ENCODE assay signal across 16 cellular contexts in genomic region chr6:112881027-112881426, GRCh38.
A peak's percentile ranks its signal among the peaks of the same experiment; 100 is the strongest.
DNase-seq lines count a peak whose midpoint lies in the region; ATAC-seq and TF ChIP-seq lines count a peak whose summit lies in the region.
"Had no signal": no experiment of that assay in that cellular context is flagged by ENCODE, and none has a peak within 500 bp of the region (broad histone marks: within the 10 kb centered on the region; RNA-seq: fewer than 3 reads in every experiment).

No MANE protein-coding gene starts in this region.

- no peaks in the 10 kb centered on the region for H3K27me3 ChIP-seq in SJSA1 (replicated peaks)
- H3K27me3 ChIP-seq in fibroblast of lung (ENCODE audit: control insufficient read depth, insufficient read depth, low read length) = no peaks in the 10 kb centered on the region
- H3K27me3 ChIP-seq: gastrocnemius medialis had no signal

- H3K9ac ChIP-seq in fibroblast of lung (ENCODE audit: insufficient read depth, low read length) = no peak overlapping the region

- H3K36me3 ChIP-seq in SJSA1 (no peaks in the 10 kb centered on the region), fibroblast of lung (ENCODE audit: control insufficient read depth, insufficient read depth, low read length) (no peaks in the 10 kb centered on the region), mucosa of descending colon (ENCODE audit: low read depth) (no peaks in the 10 kb centered on the region)
- H3K36me3 ChIP-seq: gastrocnemius medialis, WERI-Rb-1 had no signal

- ATAC-seq in mucosa of descending colon (no peak), HG03469 (IDR thresholded peaks at IDR 0.05; ENCODE audit: unreplicated experiment) (no peak), GM21360 (IDR thresholded peaks at IDR 0.05; ENCODE audit: unreplicated experiment) (no peak)
- ATAC-seq: activated CD8-positive, alpha-beta memory T cell treated with anti-CD3 and anti-CD28 coated beads, Interleukin-2, amount 10 ng/mL, durations not matched to agents 7 days and 5 days; gastrocnemius medialis; stimulated activated naive B cell treated with anti-CD40 and anti-IgM and Interleukin-4, amounts not matched to agents 10 μg/mL and 1 μg/mL and 100 μg/mL, for 72 hours had no signal

- H2AFZ ChIP-seq in fibroblast of lung (ENCODE audit: low read length) = no peak overlapping the region

- TF ChIP-seq CTCF in fibroblast of lung (conservative IDR thresholded peaks at IDR 0.05 in 1 of 2, IDR thresholded peaks at IDR 0.05 in 1 of 2; ENCODE audit: low read depth in 1 of 2, low read length in 2 of 2) = no peak
- no peak for TF ChIP-seq CTCF in mucosa of descending colon (IDR thresholded peaks at IDR 0.05)

- H3K79me2 ChIP-seq in fibroblast of lung (ENCODE audit: control insufficient read depth, insufficient read depth, low read length) = no peaks in the 10 kb centered on the region

- H3K4me1 ChIP-seq in SJSA1 (replicated peaks) (peaks cover 40% of the 10 kb centered on the region), fibroblast of lung (ENCODE audit: control insufficient read depth, extremely low read depth, insufficient read depth, low read length) (peaks cover 14% of the 10 kb centered on the region), mucosa of descending colon (ENCODE audit: low read depth) (no peaks in the 10 kb centered on the region)
- H3K4me1 ChIP-seq: gastrocnemius medialis had no signal

- DNase-seq in EL (peak; percentile 54), SJSA1 (ENCODE audit: low read depth in 1 of 2, low spot score in 2 of 2) (peak in 1 of 2 experiments; percentile 37), fibroblast of lung (ENCODE audit: low read depth in 2 of 2) (peak; percentile 48 to 90), non-pigmented ciliary epithelial cell (ENCODE audit: low read depth) (peak; percentile 73), mucosa of descending colon (no peak), NCI-H146 treated with DMSO at 0.1 percent for 48 hours (lab: John Stamatoyannopoulos, UW; ENCODE audit: unreplicated experiment) (no peak)
- DNase-seq: activated CD8-positive, alpha-beta memory T cell treated with anti-CD3 and anti-CD28 coated beads, Interleukin-2, amount 10 ng/mL, durations not matched to agents 7 days and 5 days; activated naive CD4-positive, alpha-beta T cell treated with anti-CD3 and anti-CD28 coated beads, Interleukin-2, amount 50 U/mL, for 16 hours; gastrocnemius medialis; GDM1; NCI-H2107; stimulated activated naive B cell treated with anti-CD40 and anti-IgM and Interleukin-4, amounts not matched to agents 10 μg/mL and 1 μg/mL and 100 μg/mL, for 72 hours; WERI-Rb-1 had no signal

- H3K4me3 ChIP-seq in SJSA1 = no peak overlapping the region
- H3K4me3 ChIP-seq in fibroblast of lung (replicated peaks in 1 of 4; ENCODE audit: control extremely low read depth in 1 of 4, insufficient read depth in 1 of 4, low read depth in 3 of 4, low read length in 4 of 4) = no peak overlapping the region
- no peak overlapping the region for H3K4me3 ChIP-seq in mucosa of descending colon
- H3K4me3 ChIP-seq: coronary artery, gastrocnemius medialis had no signal

- intact Hi-C loops in mucosa of descending colon (cut with DNase I, micrococcal nuclease) = no loop called here

- H3K27ac ChIP-seq in SJSA1 (peak overlapping the region; percentile 18; the same call in 1 of the 2 replicates), fibroblast of lung (ENCODE audit: insufficient read depth, low read length) (no peak overlapping the region)
- H3K27ac ChIP-seq: coronary artery, gastrocnemius medialis, WERI-Rb-1 had no signal

- H4K20me1 ChIP-seq in fibroblast of lung (ENCODE audit: control insufficient read depth, extremely low read depth, insufficient read depth, low read length) = no peaks in the 10 kb centered on the region

- no peaks in the 10 kb centered on the region for H3K9me3 ChIP-seq in SJSA1 (replicated peaks)
- no peaks in the 10 kb centered on the region for H3K9me3 ChIP-seq in fibroblast of lung (ENCODE audit: control insufficient read depth, insufficient read depth, low read depth, low read length)
- H3K9me3 ChIP-seq in mucosa of descending colon = no peaks in the 10 kb centered on the region
- H3K9me3 ChIP-seq: gastrocnemius medialis had no signal

- H3K4me2 ChIP-seq in fibroblast of lung (ENCODE audit: extremely low read depth, insufficient read depth, low read length) = no peak overlapping the region

Comparison
In these comparisons a context has a peak if more than half of its experiments do, and no peak if none do; other contexts are left out.
1. DNase-seq: peak in EL (single experiment), fibroblast of lung (2 of 2) and non-pigmented ciliary epithelial cell (single experiment); none in mucosa of descending colon (0 of 3) and NCI-H146 treated with DMSO at 0.1 percent for 48 hours (single experiment).